ENCODE assay signal across 19 cellular contexts in the genomic region with DNA sequence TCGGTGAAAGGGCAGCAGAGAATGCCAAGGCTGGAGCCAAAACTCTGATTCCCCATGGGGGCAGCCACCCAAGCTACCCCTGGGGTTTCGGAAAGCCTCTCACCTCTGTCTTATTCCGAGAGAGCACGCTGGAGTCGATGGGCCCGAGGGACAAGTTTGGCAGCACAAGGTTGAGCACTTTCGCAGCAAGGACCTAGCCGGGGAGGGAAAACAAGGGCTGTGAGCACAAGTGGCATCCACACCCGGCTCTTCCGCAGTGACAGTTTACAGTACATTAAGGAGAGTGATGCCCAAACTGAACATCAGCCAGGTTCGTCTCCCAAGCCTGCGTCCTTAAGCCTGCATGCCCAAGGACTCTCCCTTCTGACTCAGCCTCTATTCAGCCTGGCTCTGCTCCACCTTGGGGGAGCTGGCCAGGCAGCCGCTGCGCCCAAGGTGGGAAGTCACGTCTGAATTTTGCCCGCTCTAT. TPM values are rescaled to one million over a fixed set of nuclear protein-coding genes. Genes with fewer than 3 reads are reported as not detected.
DNase-seq lines count a peak whose midpoint lies in the region; ATAC-seq and TF ChIP-seq lines count a peak whose summit lies in the region.
"Had no signal": no experiment of that assay in that cellular context is flagged by ENCODE, and none has a peak within 500 bp of the region (broad histone marks: within the 10 kb centered on the region; RNA-seq: fewer than 3 reads in every experiment).

No MANE protein-coding gene starts in this region.

- H2BK15ac ChIP-seq in mesendoderm (replicated peaks; ENCODE audit: low read depth) = no peak overlapping the region

- DNase-seq in activated effector memory CD4-positive, alpha-beta T cell treated with anti-CD3 and anti-CD28 coated beads, Interleukin-2, amount 50 U/mL, for 16 hours = peak; percentile 37
- no peak for DNase-seq in activated effector memory CD4-positive, alpha-beta T cell treated with Interleukin-2 at 50 U/mL for 16 hours
- DNase-seq in astrocyte of the hippocampus (ENCODE audit: low read depth, low spot score) (peak; percentile 64), islet precursor cell (peak; percentile 45), suprapubic skin (ENCODE audit: low spot score in 2 of 2) (peak; percentile 19 to 53), NCI-H2029 (lab: John Stamatoyannopoulos, UW) (no peak), mesendoderm (no peak)
- DNase-seq: activated CD8-positive, alpha-beta memory T cell treated with anti-CD3 and anti-CD28 coated beads, Interleukin-2, amount 10 ng/mL, durations not matched to agents 7 days and 5 days; activated naive CD4-positive, alpha-beta T cell treated with anti-CD3 and anti-CD28 coated beads for 36 hours; central memory CD4-positive, alpha-beta T cell; EL; HFFc6; immature natural killer cell; NCI-H82; occipital lobe had no signal

- no peak overlapping the region for H2BK5ac ChIP-seq in mesendoderm (ENCODE audit: low read length)

- no peaks in the 10 kb centered on the region for H3K79me1 ChIP-seq in mesendoderm (ENCODE audit: low read length)

- no peak overlapping the region for H3K27ac ChIP-seq in suprapubic skin
- H3K27ac ChIP-seq in mesendoderm (ENCODE audit: low read depth, low read length) = no peak overlapping the region
- H3K27ac ChIP-seq: HL-60 had no signal

- no peak overlapping the region for H2BK120ac ChIP-seq in mesendoderm (ENCODE audit: low read depth, low read length)

- no peak overlapping the region for H3K9ac ChIP-seq in mesendoderm (ENCODE audit: low read length)

- H3K23ac ChIP-seq in mesendoderm (ENCODE audit: low read length) = no peak overlapping the region

- no peak overlapping the region for H4K5ac ChIP-seq in mesendoderm (ENCODE audit: low read length)

- no peak overlapping the region for H3K18ac ChIP-seq in mesendoderm (ENCODE audit: low read length)

- H3K36me3 ChIP-seq in suprapubic skin (peaks cover 3% of the 10 kb centered on the region), mesendoderm (ENCODE audit: control insufficient read depth, insufficient read depth, low read length) (no peaks in the 10 kb centered on the region)

- H4K8ac ChIP-seq in mesendoderm (ENCODE audit: low read depth, low read length) = no peak overlapping the region

- no peak overlapping the region for H3K4ac ChIP-seq in mesendoderm (ENCODE audit: low read depth, low read length)

- H3K56ac ChIP-seq in mesendoderm (ENCODE audit: low read length) = no peak overlapping the region

- peaks cover 7% of the 10 kb centered on the region for H3K4me1 ChIP-seq in suprapubic skin
- H3K4me1 ChIP-seq in mesendoderm (ENCODE audit: control insufficient read depth, low read depth, low read length) = peaks cover 2% of the 10 kb centered on the region

- no peak for TF ChIP-seq POLR2A in suprapubic skin (IDR thresholded peaks at IDR 0.05)

- WGBS in suprapubic skin = 77% methylated on average over 16 of the region's 16 CpGs
- no CpG with 5 or more reads among the region's 16 CpGs for WGBS in mesendoderm (ENCODE audit: extremely low coverage, insufficient coverage, low lambda C conversion rate)

- no peak for TF ChIP-seq CTCF in suprapubic skin (IDR thresholded peaks at IDR 0.05)

- H2AK5ac ChIP-seq in mesendoderm (ENCODE audit: low read length) = no peak overlapping the region

- H3K4me3 ChIP-seq in suprapubic skin = no peak overlapping the region
- no peak overlapping the region for H3K4me3 ChIP-seq in mesendoderm (ENCODE audit: low read length)
- H3K4me3 ChIP-seq: GM12878 had no signal

- no peak for ATAC-seq in HG03108 (IDR thresholded peaks at IDR 0.05; ENCODE audit: unreplicated experiment)
- ATAC-seq: activated CD4-positive, CD25-positive, alpha-beta regulatory T cell treated with anti-CD3 and anti-CD28 coated beads, Interleukin-2, amount 50 U/mL, for 24 hours; activated CD8-positive, alpha-beta memory T cell treated with anti-CD3 and anti-CD28 coated beads, Interleukin-2, amount 10 ng/mL, durations not matched to agents 7 days and 5 days; GM12878 had no signal

- H3K9me3 ChIP-seq in suprapubic skin = no peaks in the 10 kb centered on the region

- TF ChIP-seq EP300 in suprapubic skin (IDR thresholded peaks at IDR 0.05) = no peak

- H3K79me2 ChIP-seq in mesendoderm (ENCODE audit: control insufficient read depth, insufficient read depth, low read length) = no peaks in the 10 kb centered on the region

- no peak overlapping the region for H3K4me2 ChIP-seq in mesendoderm (ENCODE audit: low read length)

- H3K27me3 ChIP-seq in suprapubic skin (no peaks in the 10 kb centered on the region), mesendoderm (ENCODE audit: insufficient read depth, low read length, poor library complexity) (no peaks in the 10 kb centered on the region)

RNA-seq across cellular contexts. Expression of a gene that starts 37.8 kb away (rescaled TPM):
- total RNA-seq in suprapubic skin = 10 to 100 TPM; 19.9 to 66.1 (median 35.8) TPM
- polyA plus RNA-seq in mesendoderm (2013, experiment 1 of 2) = 1.5 TPM
- polyA plus RNA-seq in mesendoderm (2013, experiment 2 of 2) = 1.1 TPM

Comparison
In these comparisons a context has a peak if more than half of its experiments do, and no peak if none do; other contexts are left out.
1. DNase-seq: peak in activated effector memory CD4-positive, alpha-beta T cell treated with anti-CD3 and anti-CD28 coated beads, Interleukin-2, amount 50 U/mL, for 16 hours (single experiment), astrocyte of the hippocampus (single experiment), islet precursor cell (single experiment) and suprapubic skin (2 of 2); none in activated effector memory CD4-positive, alpha-beta T cell treated with Interleukin-2 at 50 U/mL for 16 hours (single experiment), NCI-H2029 (single experiment) and mesendoderm (single experiment).